9 cellular contexts compared by ENCODE assay signal in genomic region chr6:36592221-36592655, GRCh38. TPM values are rescaled to one million over a fixed set of nuclear protein-coding genes. Genes with fewer than 3 reads are reported as not detected.
DNase-seq lines count a peak whose midpoint lies in the region; ATAC-seq and TF ChIP-seq lines count a peak whose summit lies in the region.
"Had no signal": no experiment of that assay in that cellular context is flagged by ENCODE, and none has a peak within 500 bp of the region (broad histone marks: within the 10 kb centered on the region; RNA-seq: fewer than 3 reads in every experiment).

No MANE protein-coding gene starts in this region.

- WGBS in body of pancreas, 2 donors = 74 to 75% methylated on average over 12 of the region's 12 CpGs
- 94% methylated on average over 12 of the region's 12 CpGs for WGBS in hepatocyte (ENCODE audit: low lambda C conversion rate, missing lambda C conversion rate)

- peaks cover 35% of the 10 kb centered on the region for H3K4me1 ChIP-seq in PC-9 (replicated peaks; ENCODE audit: insufficient read depth)
- H3K4me1 ChIP-seq in body of pancreas = peaks cover 20% of the 10 kb centered on the region
- H3K4me1 ChIP-seq in hepatocyte (ENCODE audit: insufficient read depth) = peaks cover 8% of the 10 kb centered on the region

- peaks cover 13 to 30% (median 24%) of the 10 kb centered on the region in 4 donors for H3K4me1 Mint-ChIP-seq in naive thymus-derived CD8-positive, alpha-beta T cell

- H3K27ac ChIP-seq in PC-9 = peak overlapping the region; percentile 93
- H3K27ac ChIP-seq in body of pancreas = peak overlapping the region in 2 of 4 donors; percentile 97 to 99
- no peak overlapping the region for H3K27ac ChIP-seq in hepatocyte

- intact Hi-C loops in PC-9 (cut with micrococcal nuclease; ENCODE audit: unreplicated experiment) = loop anchor here (5.0 kb wide), 2 partner anchors 65 to 150 kb away; partner anchors contain the start of genes KCTD20 and PXT1
- intact Hi-C loops in body of pancreas (cut with DNase I) = no loop called here

- DNase-seq in GM12865 (ENCODE audit: low read depth) (peak; percentile 87), PC-9 (no peak), body of pancreas (no peak), AML-193 (lab: John Stamatoyannopoulos, UW) (no peak), hepatocyte (ENCODE audit: low spot score) (no peak)
- DNase-seq in naive thymus-derived CD8-positive, alpha-beta T cell = peak in 1 of 10 donors; percentile 38
- DNase-seq: left lung had no signal

- peaks cover 24 to 28% (median 26%) of the 10 kb centered on the region in 3 donors for H3K36me3 Mint-ChIP-seq in naive thymus-derived CD8-positive, alpha-beta T cell

- peak overlapping the region; percentile 55 to 87 (median 80) for H3K4me3 Mint-ChIP-seq in naive thymus-derived CD8-positive, alpha-beta T cell

- peak overlapping the region; percentile 94 to 100 (median 96) for H3K27ac Mint-ChIP-seq in naive thymus-derived CD8-positive, alpha-beta T cell

- peak; percentile 38 for ATAC-seq in GM21528 (IDR thresholded peaks at IDR 0.05; ENCODE audit: low FRiP score, unreplicated experiment)
- no peak for ATAC-seq in naive thymus-derived CD8-positive, alpha-beta T cell
- no peak for ATAC-seq in body of pancreas
- ATAC-seq in HG03159 (IDR thresholded peaks at IDR 0.05; ENCODE audit: unreplicated experiment) = no peak
- ATAC-seq: left lung had no signal

- peak overlapping the region; percentile 94 for H3K4me2 ChIP-seq in PC-9
- no peak overlapping the region for H3K4me2 ChIP-seq in hepatocyte

- H3K79me2 ChIP-seq in PC-9 (ENCODE audit: low read depth) (peaks cover 51% of the 10 kb centered on the region), hepatocyte (peaks cover 34% of the 10 kb centered on the region)

- peaks cover 0 to 5% (median 0%) of the 10 kb centered on the region in 9 donors for H3K9me3 Mint-ChIP-seq in naive thymus-derived CD8-positive, alpha-beta T cell

- no TSS peak for BruUV-seq in PC-9 (replicated peaks; lab: Mats Ljungman, UMichigan)

- CTCF ChIA-PET in PC-9 (lab: Charles Lee) = interaction anchor here (0.6 to 0.7 kb wide), 2 partner anchors 8 to 137 kb away, joined by 4 to 7 read pairs; no protein-coding TSS in a partner anchor

- H4K20me1 ChIP-seq in PC-9 (ENCODE audit: insufficient read depth) (peaks cover 26% of the 10 kb centered on the region), hepatocyte (ENCODE audit: insufficient read depth, poor library complexity, severe bottlenecking) (peaks cover 27% of the 10 kb centered on the region)

- H3K4me3 ChIP-seq in GM12865 (ENCODE audit: low read depth, low read length) (peak overlapping the region; percentile 72), PC-9 (no peak overlapping the region; the same call in 1 of the 2 replicates), body of pancreas (no peak overlapping the region), hepatocyte (no peak overlapping the region)

- H3K36me3 ChIP-seq in PC-9 (ENCODE audit: low read depth) (peaks cover 25% of the 10 kb centered on the region), body of pancreas (replicated peaks in 1 of 2; ENCODE audit: insufficient read depth in 1 of 2, low read depth in 2 of 2) (no peaks in the 10 kb centered on the region), hepatocyte (replicated peaks; ENCODE audit: insufficient read depth, low read depth) (no peaks in the 10 kb centered on the region)

- H2AFZ ChIP-seq in PC-9 (no peak overlapping the region), hepatocyte (no peak overlapping the region)

- H3K27me3 ChIP-seq in PC-9 (ENCODE audit: insufficient read depth, low read depth) (no peaks in the 10 kb centered on the region), body of pancreas (no peaks in the 10 kb centered on the region), hepatocyte (no peaks in the 10 kb centered on the region)
- H3K27me3 ChIP-seq: left lung had no signal

- POLR2A ChIA-PET in PC-9 (lab: Charles Lee; ENCODE audit: unreplicated experiment) = interaction anchor here (0.6 kb wide), 2 partner anchors 90 to 129 kb away, joined by 3 to 5 read pairs; no protein-coding TSS in a partner anchor
- POLR2A ChIA-PET in naive thymus-derived CD8-positive, alpha-beta T cell (lab: Charles Lee) = interaction anchor here (0.6 to 13.3 kb wide), 4 partner anchors 38 to 153 kb away, joined by 3 to 353 read pairs (median 6); partner anchors contain the start of gene STK38

- TF ChIP-seq POLR2A in body of pancreas (IDR thresholded peaks at IDR 0.05) = no peak

- H3K9me2 ChIP-seq in PC-9 (ENCODE audit: insufficient read depth) (no peaks in the 10 kb centered on the region), hepatocyte (replicated peaks; ENCODE audit: insufficient read depth) (no peaks in the 10 kb centered on the region)

- H3F3A ChIP-seq in PC-9 (ENCODE audit: insufficient read depth, low read depth) = peaks cover 53% of the 10 kb centered on the region

- peaks cover 0 to 4% (median 0%) of the 10 kb centered on the region in 5 donors for H3K27me3 Mint-ChIP-seq in naive thymus-derived CD8-positive, alpha-beta T cell

- no peaks in the 10 kb centered on the region for H3K9me3 ChIP-seq in PC-9 (ENCODE audit: insufficient read depth, low read depth)
- H3K9me3 ChIP-seq in body of pancreas = no peaks in the 10 kb centered on the region
- no peaks in the 10 kb centered on the region for H3K9me3 ChIP-seq in hepatocyte (ENCODE audit: low read depth)
- H3K9me3 ChIP-seq: left lung had no signal

- TF ChIP-seq CTCF in GM12865 (IDR thresholded peaks at IDR 0.05; ENCODE audit: insufficient read depth, low read depth, low read length, missing control alignments) (no peak), PC-9 (conservative IDR thresholded peaks at IDR 0.05) (no peak), body of pancreas (IDR thresholded peaks at IDR 0.05) (no peak), hepatocyte (IDR thresholded peaks at IDR 0.05; ENCODE audit: poor library complexity) (no peak)

RNA-seq across cellular contexts. Expression of gene SRSF3, which starts 1.9 kb away (rescaled TPM):
- total RNA-seq in PC-9 (2021) = 278 and 282 TPM in 2 replicates
- total RNA-seq in naive thymus-derived CD8-positive, alpha-beta T cell = 100 to 1,000 TPM; 357 to 359 TPM
- polyA plus RNA-seq in naive thymus-derived CD8-positive, alpha-beta T cell = 100 to 1,000 TPM; 268 to 375 (median 332) TPM
- 100 to 1,000 TPM in 1 of 2 donors, 10 to 100 TPM in 1; 86.4 to 113 TPM for total RNA-seq in body of pancreas
- total RNA-seq in hepatocyte = 115 and 135 TPM in 2 replicates
- 190 and 192 TPM in 2 replicates for polyA plus RNA-seq in hepatocyte

RNA-seq across cellular contexts. Expression of gene STK38, which starts 45.0 kb away (rescaled TPM):
- total RNA-seq in PC-9 (2021) (45.7 and 53.3 TPM in 2 replicates), body of pancreas (10 to 100 TPM; 11.9 to 16.2 TPM), hepatocyte (37.9 and 39.1 TPM in 2 replicates)
- 100 to 1,000 TPM; 151 to 163 TPM for total RNA-seq in naive thymus-derived CD8-positive, alpha-beta T cell
- polyA plus RNA-seq in naive thymus-derived CD8-positive, alpha-beta T cell = 10 to 100 TPM; 46.4 to 79.6 (median 52.8) TPM
- polyA plus RNA-seq in hepatocyte = 27.7 and 30.5 TPM in 2 replicates
